Comparison of ENCODE assay signal across 21 cellular contexts in the genomic region with DNA sequence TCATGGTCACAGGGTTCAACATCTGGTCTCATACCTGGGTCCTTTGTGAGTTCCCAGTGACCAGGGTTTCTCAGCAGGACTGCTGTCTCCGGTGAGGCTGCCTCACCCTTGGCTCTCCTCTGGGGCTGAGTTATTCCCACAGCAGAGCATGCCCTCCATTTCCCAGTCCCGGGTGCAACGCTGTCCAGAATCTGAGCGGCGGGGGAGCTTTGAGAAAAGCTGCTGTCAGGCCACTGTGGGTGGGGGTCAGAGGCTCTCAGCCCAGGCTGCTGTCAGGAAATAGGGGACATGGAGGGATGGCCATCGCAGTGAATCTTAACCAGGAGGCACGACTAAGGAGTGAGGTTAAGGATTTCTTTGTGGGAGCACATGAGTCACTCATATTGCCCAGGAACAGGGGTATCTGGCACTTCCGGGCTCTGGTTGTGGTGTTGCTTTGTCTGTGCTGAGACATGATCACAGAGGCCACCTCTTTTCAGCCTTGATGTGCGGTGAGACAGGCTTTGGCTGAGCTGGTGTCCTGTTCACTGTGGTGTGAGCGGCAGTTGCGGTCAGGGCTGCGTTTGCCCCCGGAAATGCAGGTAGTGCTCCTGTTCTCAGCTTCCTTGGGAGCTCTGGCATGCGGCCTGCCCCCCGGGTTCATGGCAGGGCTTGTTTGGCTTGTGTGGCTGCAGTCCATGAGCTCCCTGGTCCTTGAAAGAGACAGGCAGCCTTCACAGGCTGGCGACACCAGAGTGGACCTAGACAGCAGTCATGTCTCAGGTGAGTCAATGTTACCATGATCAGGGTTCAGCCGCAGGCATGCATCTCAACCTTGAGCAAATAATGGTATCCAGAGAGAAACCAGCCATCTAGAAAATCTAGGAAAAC.
"Had no signal": no experiment of that assay in that cellular context is flagged by ENCODE, and none has a peak within 500 bp of the region (broad histone marks: within the 10 kb centered on the region; RNA-seq: fewer than 3 reads in every experiment).

No MANE protein-coding gene starts in this region.

- H3K4me3 ChIP-seq: colonic mucosa, gastrocnemius medialis had no signal

- H3K4me1 ChIP-seq: colonic mucosa, gastrocnemius medialis had no signal

- H3K27ac ChIP-seq: brain microvascular endothelial cell, colonic mucosa, gastrocnemius medialis had no signal

- H3K9me3 ChIP-seq: colonic mucosa, gastrocnemius medialis had no signal

- ATAC-seq: activated CD4-positive, CD25-positive, alpha-beta regulatory T cell treated with anti-CD3 and anti-CD28 coated beads, Interleukin-2, amount 50 U/mL, for 24 hours; gastrocnemius medialis; natural killer cell; stimulated activated naive CD8-positive, alpha-beta T cell treated with anti-CD3 and anti-CD28 coated beads, Interleukin-15, Interleukin-2, amounts not matched to agents 100 U/mL and 50 U/mL, for 24 hours had no signal

- DNase-seq: activated CD4-positive, alpha-beta T cell treated with anti-CD3 and anti-CD28 coated beads, Interleukin-2, amount 50 U/mL, for 1 hour; activated effector memory CD4-positive, alpha-beta T cell treated with anti-CD3 and anti-CD28 coated beads, Interleukin-2, amount 50 U/mL, for 16 hours; activated naive CD4-positive, alpha-beta T cell treated with anti-CD3 and anti-CD28 coated beads, Interleukin-2, amount 50 U/mL, for 16 hours; activated T-cell treated with anti-CD3 and anti-CD28 coated beads, Interleukin-2, amount 50 U/mL, for 72 hours; aorta; brain microvascular endothelial cell; colonic mucosa; erythroblast; gastrocnemius medialis; immature natural killer cell; kidney glomerular epithelial cell; mesenchymal stem cell; natural killer cell; occipital lobe; posterior cingulate gyrus; retina; stimulated activated naive CD8-positive, alpha-beta T cell treated with anti-CD3 and anti-CD28 coated beads, Interleukin-15, Interleukin-2, amounts not matched to agents 100 U/mL and 50 U/mL, for 24 hours; substantia nigra; T1000; trophoblast cell had no signal

- H3K27me3 ChIP-seq: brain microvascular endothelial cell, colonic mucosa, gastrocnemius medialis had no signal

- H3K36me3 ChIP-seq: brain microvascular endothelial cell, colonic mucosa, gastrocnemius medialis had no signal
